In the genomic region with DNA sequence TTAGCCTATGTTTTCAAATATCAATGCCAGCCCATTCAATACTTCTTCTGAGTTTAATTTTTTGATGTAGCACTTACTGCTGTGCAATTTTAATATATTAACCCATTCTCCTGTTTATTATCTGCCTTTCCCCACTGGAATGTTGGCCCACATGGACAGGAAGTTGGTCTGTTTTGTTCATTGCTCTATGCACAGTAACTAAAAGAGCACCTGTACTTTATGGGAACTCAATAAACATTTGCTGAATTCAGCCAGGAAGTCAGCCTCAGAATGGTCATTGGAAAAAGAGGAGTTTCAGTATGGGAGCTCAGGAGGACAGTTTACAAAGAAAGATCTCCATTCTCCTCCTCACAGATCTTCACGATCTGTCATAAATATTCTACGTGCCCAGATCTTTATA, we compare ENCODE assay signal across 20 cellular contexts.
DNase-seq lines count a peak whose midpoint lies in the region; ATAC-seq, FAIRE-seq and TF ChIP-seq lines count a peak whose summit lies in the region.
"Had no signal": no experiment of that assay in that cellular context is flagged by ENCODE, and none has a peak within 500 bp of the region (broad histone marks: within the 10 kb centered on the region; RNA-seq: fewer than 3 reads in every experiment).

No MANE protein-coding gene starts in this region.

- FAIRE-seq in D721Med (lab: Jason Lieb, UNC) = no peak
- FAIRE-seq: A204.1, G401.6, GM12891, GM19239 had no signal

- H3K4me3 ChIP-seq in mucosa of descending colon = no peak overlapping the region
- H3K4me3 ChIP-seq: BLaER1 had no signal

- TF ChIP-seq CTCF in VCaP (conservative IDR thresholded peaks at IDR 0.05) (no peak), mucosa of descending colon (IDR thresholded peaks at IDR 0.05) (no peak), D721Med (IDR thresholded peaks at IDR 0.05; ENCODE audit: insufficient read depth, missing control alignments) (no peak)

- no peaks in the 10 kb centered on the region for H3K9me3 ChIP-seq in mucosa of descending colon
- H3K9me3 ChIP-seq: BE2C, BLaER1 had no signal

- peak; percentile 61 for ATAC-seq in mucosa of descending colon

- intact Hi-C loops in mucosa of descending colon (cut with DNase I, micrococcal nuclease) = no loop called here

- DNase-seq in mucosa of descending colon (no peak), cerebellar cortex (ENCODE audit: low spot score) (no peak), D721Med (ENCODE audit: insufficient read length, low spot score) (no peak)
- DNase-seq in activated CD4-positive, alpha-beta T cell treated with anti-CD3 and anti-CD28 coated beads for 48 hours = no peak
- DNase-seq: 8988T; ACHN; BE2C; C1 segment of cervical spinal cord; CD4-positive, alpha-beta memory T cell; CD4-positive, CD25-positive, alpha-beta regulatory T cell; CD8-positive, alpha-beta memory T cell; COR-L47; DMS79 treated with DMSO at 0.1 percent for 48 hours; GF-D8 had no signal

- H3K36me3 ChIP-seq in mucosa of descending colon (ENCODE audit: low read depth) = no peaks in the 10 kb centered on the region
- H3K36me3 ChIP-seq: BE2C, BLaER1 had no signal

- no peaks in the 10 kb centered on the region for H3K4me1 ChIP-seq in mucosa of descending colon (ENCODE audit: low read depth)
- H3K4me1 ChIP-seq: BE2C, BLaER1 had no signal

- H3K27ac ChIP-seq in VCaP = peak overlapping the region; percentile 41
- H3K27ac ChIP-seq: BLaER1 had no signal
